In genomic region chr17:57086069-57086930, GRCh38 we compare ENCODE assay signal across 8 cellular contexts. TPM values are rescaled to one million over a fixed set of nuclear protein-coding genes. Genes with fewer than 3 reads are reported as not detected.
A peak's percentile ranks its signal among the peaks of the same experiment; 100 is the strongest.
DNase-seq lines count a peak whose midpoint lies in the region; ATAC-seq, FAIRE-seq and TF ChIP-seq lines count a peak whose summit lies in the region.

No MANE protein-coding gene starts in this region.

- no peak overlapping the region for H2BK15ac ChIP-seq in H1 (ENCODE audit: low read length)

- DNase-seq in activated T-cell treated with anti-CD3 and anti-CD28 coated beads for 24 hours (ENCODE audit: low read depth) (peak; percentile 1), activated T-cell treated with anti-CD3 and anti-CD28 coated beads for 4 hours (no peak), MM.1S (peak; percentile 30), H1 (ENCODE audit: low read depth in 1 of 2, low spot score in 2 of 2) (peak in 1 of 2 experiments; percentile 63), type B pancreatic cell (ENCODE audit: extremely low spot score, unreplicated experiment) (no peak)
- peak; percentile 5 to 15 for DNase-seq in activated CD4-positive, alpha-beta T cell treated with anti-CD3 and anti-CD28 coated beads for 4 hours

- H2BK20ac ChIP-seq in H1 (ENCODE audit: low read length): no peak overlapping the region

- H3K27me3 ChIP-seq in MM.1S (replicated peaks; ENCODE audit: insufficient read depth, low read length) (no peaks in the 10 kb centered on the region), H1 (replicated peaks in 1 of 4; ENCODE audit: control insufficient read depth in 3 of 4, extremely low read depth in 1 of 4, insufficient read depth in 3 of 4, low read length in 3 of 4) (no peaks in the 10 kb centered on the region; a peak in 1 of 7 replicates), mucosa of stomach (ENCODE audit: control insufficient read depth, insufficient read depth, low read length) (no peaks in the 10 kb centered on the region)

- H3K4me3 ChIP-seq in MM.1S (ENCODE audit: low read length): peak overlapping the region; percentile 83
- peak overlapping the region; percentile 68 to 82 (median 81) for H3K4me3 ChIP-seq in H1 (ENCODE audit: extremely low read depth in 1 of 4, insufficient read depth in 2 of 4, low read depth in 3 of 4, low read length in 4 of 4)
- H3K4me3 ChIP-seq in mucosa of stomach (ENCODE audit: low read length): peak overlapping the region; percentile 49

- H3K27ac ChIP-seq in MM.1S (ENCODE audit: low read length) (peak overlapping the region; percentile 42; the same call in 1 of the 2 replicates), H1 (ENCODE audit: low read depth, low read length) (no peak overlapping the region)

- no peak overlapping the region; the same call in 1 of the 2 replicates for H2BK12ac ChIP-seq in H1 (ENCODE audit: low read depth, low read length)

- H4K5ac ChIP-seq in H1 (ENCODE audit: insufficient read length, low read depth, low read length): peak overlapping the region; percentile 19

- peak overlapping the region; percentile 15; the same call in 1 of the 2 replicates for H2BK5ac ChIP-seq in H1 (ENCODE audit: low read depth, low read length)

- H2AFZ ChIP-seq in MM.1S (ENCODE audit: low read length) (peak overlapping the region; percentile 69), H1 (ENCODE audit: low read length) (no peak overlapping the region)

- CTCF ChIA-PET in H1 (lab: Charles Lee; ENCODE audit: partially characterized antibody): interaction anchor here (0.6 to 3.2 kb wide), 12 partner anchors 9 to 697 kb away, joined by 3 to 34 read pairs (median 4); no protein-coding TSS in a partner anchor

- ATAC-seq in HG03095 (IDR thresholded peaks at IDR 0.05; ENCODE audit: unreplicated experiment): no peak

- H3K36me3 ChIP-seq in MM.1S (replicated peaks; ENCODE audit: insufficient read depth, low read length) (no peaks in the 10 kb centered on the region), H1 (ENCODE audit: control insufficient read depth in 2 of 4, insufficient read depth in 4 of 4, low read length in 3 of 4) (no peaks in the 10 kb centered on the region; a peak in 1 of 8 replicates), mucosa of stomach (ENCODE audit: control insufficient read depth, insufficient read depth, low read length) (no peaks in the 10 kb centered on the region)

- H3K4me1 ChIP-seq in MM.1S (ENCODE audit: low read length): peaks cover 27% of the 10 kb centered on the region
- peaks cover 11 to 28% (median 24%) of the 10 kb centered on the region in 4 experiments for H3K4me1 ChIP-seq in H1 (replicated peaks in 1 of 4; ENCODE audit: control insufficient read depth in 3 of 4, insufficient read depth in 4 of 4, low read length in 3 of 4)
- H3K4me1 ChIP-seq in mucosa of stomach (ENCODE audit: control insufficient read depth, insufficient read depth, low read length): peaks cover 47% of the 10 kb centered on the region

- H3K9me2 ChIP-seq in MM.1S (replicated peaks; ENCODE audit: insufficient read depth, low read length): no peaks in the 10 kb centered on the region

- no peak overlapping the region for H2BK120ac ChIP-seq in H1 (replicated peaks; ENCODE audit: low read depth, low read length)

- no peak for TF ChIP-seq EP300 in H1 (IDR thresholded peaks at IDR 0.05; ENCODE audit: borderline replicate concordance in 1 of 2, low read depth in 2 of 2, low read length in 2 of 2)

- FAIRE-seq in H1 (lab: Jason Lieb, UNC): no peak

- H3K4me2 ChIP-seq in MM.1S (ENCODE audit: low read depth, low read length): peak overlapping the region; percentile 79
- H3K4me2 ChIP-seq in H1 (ENCODE audit: insufficient read depth in 1 of 2, low read depth in 2 of 2, low read length in 2 of 2): peak overlapping the region; percentile 86 to 88

- H4K20me1 ChIP-seq in MM.1S (ENCODE audit: insufficient read depth, low read length): peaks cover 34% of the 10 kb centered on the region; the same call in 1 of the 2 replicates
- H4K20me1 ChIP-seq in H1 (replicated peaks in 1 of 2; ENCODE audit: control insufficient read depth in 1 of 2, insufficient read depth in 2 of 2, low read length in 2 of 2): peaks cover 27 to 32% of the 10 kb centered on the region in 2 experiments

- H4K91ac ChIP-seq in H1 (replicated peaks; ENCODE audit: insufficient read length, low read length): peak overlapping the region; percentile 15

- H3F3A ChIP-seq in MM.1S (ENCODE audit: insufficient read depth, low read length): peaks cover 16% of the 10 kb centered on the region; the same call in 1 of the 2 replicates

- no peak overlapping the region for H2AK5ac ChIP-seq in H1 (ENCODE audit: low read depth, low read length)

- H3K14ac ChIP-seq in H1 (ENCODE audit: insufficient read length): no peak overlapping the region

- 6% methylated on average over 38 of the region's 45 CpGs; no CpG with 5 or more reads in 1 of the 2 experiments for WGBS in H1 (ENCODE audit: extremely low coverage in 1 of 2, insufficient coverage in 1 of 2, insufficient read length in 1 of 2, insufficient replicate concordance in 2 of 2, low coverage in 1 of 2, low lambda C conversion rate in 2 of 2, missing lambda C conversion rate in 1 of 2), 2 experiments

- TF ChIP-seq CTCF in MM.1S (IDR thresholded peaks at IDR 0.05; ENCODE audit: low read length): no peak
- no peak for TF ChIP-seq CTCF in H1 (IDR thresholded peaks at IDR 0.05; ENCODE audit: control extremely low read depth in 1 of 3, insufficient read depth in 1 of 3, low read depth in 1 of 3, low read length in 3 of 3)
- TF ChIP-seq CTCF in type B pancreatic cell (conservative IDR thresholded peaks at IDR 0.05): no peak

- peak overlapping the region; percentile 82 for H3K27ac Mint-ChIP-seq in type B pancreatic cell

- POLR2A ChIA-PET in H1 (lab: Charles Lee; ENCODE audit: partially characterized antibody): interaction anchor here (1.1 to 2.5 kb wide), 6 partner anchors 10 to 75 kb away, joined by 3 to 21 read pairs (median 5); no protein-coding TSS in a partner anchor

- no peaks in the 10 kb centered on the region for H3K36me3 Mint-ChIP-seq in type B pancreatic cell

- peak overlapping the region; percentile 81 for H4K8ac ChIP-seq in H1 (ENCODE audit: extremely low read depth, insufficient read depth, low read length)

- peaks cover 10% of the 10 kb centered on the region for H3K79me1 ChIP-seq in H1 (ENCODE audit: low read depth, low read length)

- peak overlapping the region; percentile 26 for H3K56ac ChIP-seq in H1 (replicated peaks; ENCODE audit: insufficient read length, low read depth, low read length)

- H3K9me3 Mint-ChIP-seq in type B pancreatic cell: no peaks in the 10 kb centered on the region

- H3K9me3 ChIP-seq in MM.1S (replicated peaks; ENCODE audit: insufficient read depth, low read length) (no peaks in the 10 kb centered on the region), H1 (ENCODE audit: insufficient read depth in 2 of 2, low read depth in 1 of 2, low read length in 1 of 2) (no peaks in the 10 kb centered on the region), mucosa of stomach (ENCODE audit: control insufficient read depth, low read length) (no peaks in the 10 kb centered on the region)

- TF ChIP-seq POLR2A in H1 (IDR thresholded peaks at IDR 0.05; ENCODE audit: control extremely low read depth in 1 of 2, low read depth in 2 of 2, low read length in 2 of 2): no peak

- TF ChIP-seq RAD21 in H1 (IDR thresholded peaks at IDR 0.05 in 1 of 2, conservative IDR thresholded peaks at IDR 0.05 in 1 of 2; ENCODE audit: low read depth in 2 of 2, low read length in 2 of 2): no peak

- H3K27me3 Mint-ChIP-seq in type B pancreatic cell: no peaks in the 10 kb centered on the region

- peak overlapping the region; percentile 90 for H3K4me3 Mint-ChIP-seq in type B pancreatic cell

- H3K4ac ChIP-seq in H1 (replicated peaks; ENCODE audit: insufficient read length, low read depth, low read length): no peak overlapping the region

- H3K79me2 ChIP-seq in MM.1S (ENCODE audit: low read length) (peaks cover 60% of the 10 kb centered on the region), H1 (ENCODE audit: control insufficient read depth in 1 of 2, insufficient read depth in 2 of 2, low read length in 2 of 2) (peaks cover 38 to 58% of the 10 kb centered on the region in 2 experiments)

- peaks cover 26% of the 10 kb centered on the region for H3K4me1 Mint-ChIP-seq in type B pancreatic cell (ENCODE audit: unreplicated experiment)

- H3K23me2 ChIP-seq in H1 (ENCODE audit: low read depth, low read length): peaks cover 11% of the 10 kb centered on the region

- H3K18ac ChIP-seq in H1 (ENCODE audit: extremely low read depth, low read length): peak overlapping the region; percentile 20

- H3K9ac ChIP-seq in MM.1S (ENCODE audit: low read length): peak overlapping the region; percentile 75
- peak overlapping the region in 3 of 4 experiments; percentile 52 to 61 (median 54); a peak in 6 of 7 replicates for H3K9ac ChIP-seq in H1 (replicated peaks in 1 of 4; ENCODE audit: extremely low read depth in 1 of 4, low read depth in 3 of 4, low read length in 3 of 4)
- H3K9ac ChIP-seq in mucosa of stomach (ENCODE audit: low read length): peak overlapping the region; percentile 75

- H3K23ac ChIP-seq in H1 (ENCODE audit: insufficient read length): no peak overlapping the region

TF ChIP-seq in H1, 55 proteins besides CTCF, POLR2A, EP300 and RAD21 (continues in another document):
- TF ChIP-seq SAP30 (IDR thresholded peaks at IDR 0.05; ENCODE audit: insufficient read depth, insufficient replicate concordance, low read length) (no peak), SP4 (IDR thresholded peaks at IDR 0.05; ENCODE audit: low read length) (no peak), KDM1A (IDR thresholded peaks at IDR 0.05; ENCODE audit: borderline replicate concordance, low read length) (no peak), CHD1 (IDR thresholded peaks at IDR 0.05; ENCODE audit: low read depth, low read length) (no peak), ASH2L (IDR thresholded peaks at IDR 0.05; ENCODE audit: low read length) (no peak), CTBP2 (IDR thresholded peaks at IDR 0.05; ENCODE audit: borderline replicate concordance, insufficient read depth, insufficient read length, low read length) (no peak), TAF1 (IDR thresholded peaks at IDR 0.05; ENCODE audit: low read depth, low read length) (no peak; the same call in 1 of the 2 replicates), TEAD4 (IDR thresholded peaks at IDR 0.05; ENCODE audit: low read depth, low read length) (no peak), EZH2 (IDR thresholded peaks at IDR 0.05; ENCODE audit: low read depth, low read length, severe bottlenecking) (no peak), GTF2F1 (IDR thresholded peaks at IDR 0.05; ENCODE audit: borderline replicate concordance, low read depth, low read length) (no peak)

RNA-seq across cellular contexts. Expression of gene AKAP1, which starts 1.3 kb away (rescaled TPM):
- total RNA-seq in H1 (2021; fragmentation: NEBNext Ultra II Directional; extraction: Animal tissue kit (Norgen Biotek cat#: 25700)): 110 and 120 TPM in 2 replicates
- polyA plus RNA-seq in H1 (2011; rRNA removed): 156 and 195 TPM in 2 replicates
- 142 TPM for polyA plus RNA-seq in H1 (2011; cell fraction: cytosol; rRNA removed)
- polyA plus RNA-seq in H1 (2011; cell fraction: nucleus; rRNA removed): 377 TPM
- polyA plus RNA-seq in H1 (2012, experiment 1 of 2): 83.6 to 102 TPM (median 91.8 TPM) in 4 replicates
- polyA plus RNA-seq in H1 (2012, experiment 2 of 2): 36.0 TPM
- polyA plus RNA-seq in H1 (2013, experiment 1 of 2): 166 TPM
- polyA plus RNA-seq in H1 (2013, experiment 2 of 2): 181 TPM
- 331 and 335 TPM in 2 replicates for polyA minus RNA-seq in H1 (2011; rRNA and poly(A)+ RNA removed)
- 139 TPM for polyA minus RNA-seq in H1 (2011; cell fraction: cytosol; rRNA and poly(A)+ RNA removed)
- polyA minus RNA-seq in H1 (2011; cell fraction: nucleus; rRNA and poly(A)+ RNA removed): 80.5 TPM
- 42.6 and 43.6 TPM in 2 replicates for total RNA-seq in type B pancreatic cell (ENCODE audit: low replicate concordance)

Comparison
In these comparisons a context has a peak if more than half of its experiments do, and no peak if none do; other contexts are left out.
1. DNase-seq: peak in activated T-cell treated with anti-CD3 and anti-CD28 coated beads for 24 hours (single experiment), MM.1S (single experiment) and activated CD4-positive, alpha-beta T cell treated with anti-CD3 and anti-CD28 coated beads for 4 hours (2 of 2); none in activated T-cell treated with anti-CD3 and anti-CD28 coated beads for 4 hours (single experiment) and type B pancreatic cell (single experiment).
2. Peak in every context shown above with its lines, with median percentiles within 50 percentile points of each other: H3K4me3 ChIP-seq and H3K9ac ChIP-seq.